In the genomic region with DNA sequence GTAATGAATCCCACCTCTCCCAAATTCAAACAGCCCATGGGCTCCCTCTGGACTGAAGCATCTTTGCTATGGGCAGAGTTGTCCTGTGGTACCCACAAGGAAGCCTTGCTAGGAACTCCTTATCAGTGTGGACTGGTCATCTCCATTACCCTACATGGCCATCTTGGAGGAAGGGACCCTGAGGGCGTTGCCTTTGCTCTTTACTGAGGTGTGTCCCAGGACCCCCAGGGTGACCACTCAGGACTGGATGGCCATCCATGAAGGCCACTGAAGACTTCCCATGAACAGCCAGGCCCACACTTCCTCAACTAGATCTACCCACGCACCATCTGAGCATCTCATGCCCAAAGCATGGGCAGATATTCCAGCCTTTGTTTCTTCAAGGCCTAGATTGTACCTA, we compare ENCODE assay signal across 24 cellular contexts. TPM values are rescaled to one million over a fixed set of nuclear protein-coding genes. Genes with fewer than 3 reads are reported as not detected.
"Had no signal": no experiment of that assay in that cellular context is flagged by ENCODE, and none has a peak within 500 bp of the region (broad histone marks: within the 10 kb centered on the region; RNA-seq: fewer than 3 reads in every experiment).

No MANE protein-coding gene starts in this region.

- H3K4me1 ChIP-seq: esophagus squamous epithelium, lower lobe of right lung, parathyroid adenoma, psoas muscle, suprapubic skin, tibial artery, upper lobe of right lung had no signal

- H3K4me3 ChIP-seq: esophagus squamous epithelium, lower lobe of right lung, psoas muscle, suprapubic skin, tibial artery, upper lobe of right lung had no signal

- H3K27me3 ChIP-seq: esophagus squamous epithelium, suprapubic skin, tibial artery, upper lobe of right lung had no signal

- H3K9me3 ChIP-seq: esophagus squamous epithelium, lower lobe of right lung, psoas muscle, suprapubic skin, tibial artery, upper lobe of right lung had no signal

- H3K36me3 ChIP-seq: esophagus squamous epithelium, lower lobe of right lung, suprapubic skin, tibial artery, upper lobe of right lung, WERI-Rb-1 had no signal

- H3K27ac ChIP-seq: esophagus squamous epithelium, lower lobe of right lung, parathyroid adenoma, psoas muscle, suprapubic skin, tibial artery, upper lobe of right lung, WERI-Rb-1 had no signal

- H2AFZ ChIP-seq: parathyroid adenoma had no signal

- H3K9ac ChIP-seq: parathyroid adenoma had no signal

- DNase-seq: activated CD4-positive, alpha-beta memory T cell treated with anti-CD3 and anti-CD28 coated beads, Interleukin-2, amount 10 ng/mL, durations not matched to agents 7 days and 5 days; activated CD4-positive, alpha-beta T cell treated with anti-CD3 and anti-CD28 coated beads for 48 hours; activated gamma-delta T cell treated with Interleukin-2 at 50 U/mL for 16 hours; activated naive CD4-positive, alpha-beta T cell treated with anti-CD3 and anti-CD28 coated beads, Interleukin-2, amount 50 U/mL, for 16 hours; activated T-cell treated with anti-CD3 and anti-CD28 coated beads, Interleukin-2, amount 50 U/mL, for 4 hours; central memory CD4-positive, alpha-beta T cell; esophagus squamous epithelium; lower lobe of right lung; naive thymus-derived CD4-positive, alpha-beta T cell; psoas muscle; stimulated activated CD4-positive, alpha-beta T cell treated with anti-CD3 and anti-CD28 coated beads, Interleukin-15, amount 100 ng/mL, for 24 hours; stimulated activated CD4-positive, alpha-beta T cell treated with anti-CD3 and anti-CD28 coated beads, Interleukin-2, amount 100 ng/mL, for 24 hours; stimulated activated naive CD4-positive, alpha-beta T cell; T-helper 17 cell; tibial artery; upper lobe of right lung; WERI-Rb-1 had no signal

- ATAC-seq: activated CD4-positive, CD25-positive, alpha-beta regulatory T cell treated with anti-CD3 and anti-CD28 coated beads, Interleukin-2, amount 50 U/mL, for 24 hours; activated T-cell treated with anti-CD3 and anti-CD28 coated beads, Interleukin-2, amount 50 U/mL, for 4 hours; lower lobe of right lung; naive thymus-derived CD4-positive, alpha-beta T cell; T-helper 17 cell; upper lobe of right lung had no signal

- H3K79me2 ChIP-seq: parathyroid adenoma had no signal

RNA-seq across cellular contexts. Expression of gene RTP3, which starts 20.0 kb away (rescaled TPM):
- total RNA-seq: activated CD4-positive, alpha-beta memory T cell treated with anti-CD3 and anti-CD28 coated beads, Interleukin-2, amount 10 ng/mL, durations not matched to agents 7 days and 5 days; activated T-cell treated with anti-CD3 and anti-CD28 coated beads, Interleukin-2, amount 50 U/mL, for 4 hours; activated T-helper 17 cell treated with anti-CD3 and anti-CD28 coated beads, Interleukin-2, amount 50 U/mL, for 72 hours; astrocyte; esophagus squamous epithelium; frontal cortex; lower lobe of right lung; naive thymus-derived CD4-positive, alpha-beta T cell; psoas muscle; suprapubic skin; T-helper 17 cell; upper lobe of right lung had no signal
- polyA plus RNA-seq: naive thymus-derived CD4-positive, alpha-beta T cell; neural cell had no signal

RNA-seq across cellular contexts. Expression of gene LRRC2, which starts 48.3 kb away (rescaled TPM):
- total RNA-seq: activated T-helper 17 cell treated with anti-CD3 and anti-CD28 coated beads, Interleukin-2, amount 50 U/mL, for 72 hours had no signal
- polyA plus RNA-seq: neural cell had no signal

RNA-seq across cellular contexts. Expression of gene LTF, which starts 53.1 kb away (rescaled TPM):
- total RNA-seq: activated CD4-positive, alpha-beta memory T cell treated with anti-CD3 and anti-CD28 coated beads, Interleukin-2, amount 10 ng/mL, durations not matched to agents 7 days and 5 days; activated T-cell treated with anti-CD3 and anti-CD28 coated beads, Interleukin-2, amount 50 U/mL, for 4 hours; activated T-helper 17 cell treated with anti-CD3 and anti-CD28 coated beads, Interleukin-2, amount 50 U/mL, for 72 hours; astrocyte; T-helper 17 cell had no signal
- polyA plus RNA-seq: naive thymus-derived CD4-positive, alpha-beta T cell; neural cell had no signal
